ENCODE assay signal across 30 cellular contexts in the genomic region with DNA sequence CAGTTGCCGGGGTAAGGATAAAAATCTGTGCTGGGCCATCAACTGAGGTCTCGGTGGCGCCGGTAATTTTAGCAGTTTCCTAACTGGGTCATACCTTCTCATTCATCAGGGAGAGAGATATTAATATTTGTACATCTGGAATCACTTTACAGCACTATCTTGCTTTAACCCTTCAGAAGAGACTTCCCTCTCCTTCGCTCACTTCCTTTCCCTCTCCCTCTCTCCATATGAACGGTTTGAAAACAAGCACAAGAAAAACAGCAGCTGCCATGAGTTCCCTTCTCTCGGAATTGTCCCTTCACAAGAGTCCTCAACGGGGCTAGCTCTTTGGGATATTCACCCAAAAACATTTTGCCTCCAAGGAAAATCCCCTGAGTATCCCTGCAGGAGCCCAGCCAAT.
"Had no signal": no experiment of that assay in that cellular context is flagged by ENCODE, and none has a peak within 500 bp of the region (broad histone marks: within the 10 kb centered on the region; RNA-seq: fewer than 3 reads in every experiment).

No MANE protein-coding gene starts in this region.

- H3K27ac Mint-ChIP-seq: activated B cell treated with CpG ODN at 0.5 μM for 24 hours; activated CD4-positive, alpha-beta memory T cell treated with anti-CD3 and anti-CD28 coated beads for 36 hours; activated CD4-positive, alpha-beta T cell treated with anti-CD3 and anti-CD28 coated beads, Interleukin-2, amount 10 ng/mL, durations not matched to agents 24 days and 14 days; activated CD8-positive, alpha-beta T cell treated with anti-CD3 and anti-CD28 coated beads for 36 hours; activated naive CD4-positive, alpha-beta T cell treated with anti-CD3 and anti-CD28 coated beads, Interleukin-2, amount 10 ng/mL, durations not matched to agents 7 days and 5 days; activated naive CD4-positive, alpha-beta T cell treated with anti-CD3 and anti-CD28 coated beads, Interleukin-2, amount 50 U/mL, for 24 hours; activated naive CD8-positive, alpha-beta T cell; activated naive CD8-positive, alpha-beta T cell treated with anti-CD3 and anti-CD28 coated beads, Interleukin-2, amount 10 ng/mL, durations not matched to agents 7 days and 5 days; activated naive CD8-positive, alpha-beta T cell treated with anti-CD3 and anti-CD28 coated beads, Interleukin-2, amount 50 U/mL, for 24 hours; activated T-cell treated with anti-CD3 and anti-CD28 coated beads, Interleukin-2, amount 50 U/mL, for 24 hours; activated T-helper 2 cell treated with anti-CD3 and anti-CD28 coated beads, Interferon-gamma antibody, Interleukin-2, Interleukin-4, amounts not matched to agents 10 μg/mL and 5 μg/mL and 100 μg/mL, durations not matched to agents 14 hours and 24 hours and 36 hours; T-helper 1 cell treated with Interleukin-12 subunit alpha and Interleukin-12 subunit beta and Interleukin-4 antibody, amounts not matched to agents 30 μg/mL and 1 μg/mL, for 36 hours; T-helper 2 cell treated with Interferon-gamma antibody and Interleukin-4, amounts not matched to agents 5 μg/mL and 100 μg/mL, for 36 hours had no signal

- H3K4me3 Mint-ChIP-seq: activated B cell treated with CpG ODN at 0.5 μM for 24 hours; activated CD4-positive, alpha-beta memory T cell treated with anti-CD3 and anti-CD28 coated beads for 36 hours; activated CD4-positive, alpha-beta T cell treated with anti-CD3 and anti-CD28 coated beads, Interleukin-2, amount 10 ng/mL, durations not matched to agents 24 days and 14 days; activated CD8-positive, alpha-beta T cell treated with anti-CD3 and anti-CD28 coated beads for 36 hours; activated naive CD4-positive, alpha-beta T cell treated with anti-CD3 and anti-CD28 coated beads, Interleukin-2, amount 10 ng/mL, durations not matched to agents 7 days and 5 days; activated naive CD4-positive, alpha-beta T cell treated with anti-CD3 and anti-CD28 coated beads, Interleukin-2, amount 50 U/mL, for 24 hours; activated naive CD8-positive, alpha-beta T cell; activated naive CD8-positive, alpha-beta T cell treated with anti-CD3 and anti-CD28 coated beads, Interleukin-2, amount 10 ng/mL, durations not matched to agents 7 days and 5 days; activated naive CD8-positive, alpha-beta T cell treated with anti-CD3 and anti-CD28 coated beads, Interleukin-2, amount 50 U/mL, for 24 hours; activated T-cell treated with anti-CD3 and anti-CD28 coated beads, Interleukin-2, amount 50 U/mL, for 24 hours; central memory CD8-positive, alpha-beta T cell; T-helper 1 cell treated with Interleukin-12 subunit alpha and Interleukin-12 subunit beta and Interleukin-4 antibody, amounts not matched to agents 30 μg/mL and 1 μg/mL, for 36 hours; T-helper 2 cell treated with Interferon-gamma antibody and Interleukin-4, amounts not matched to agents 5 μg/mL and 100 μg/mL, for 36 hours had no signal

- H3K36me3 Mint-ChIP-seq: activated CD4-positive, alpha-beta memory T cell treated with anti-CD3 and anti-CD28 coated beads for 36 hours; activated naive CD4-positive, alpha-beta T cell treated with anti-CD3 and anti-CD28 coated beads, Interleukin-2, amount 10 ng/mL, durations not matched to agents 7 days and 5 days; activated naive CD8-positive, alpha-beta T cell; activated naive CD8-positive, alpha-beta T cell treated with anti-CD3 and anti-CD28 coated beads, Interleukin-2, amount 10 ng/mL, durations not matched to agents 7 days and 5 days; brain had no signal

- H3K27me3 Mint-ChIP-seq: activated T-cell treated with anti-CD3 and anti-CD28 coated beads, Interleukin-2, amount 50 U/mL, for 24 hours; brain had no signal

- H3K9me3 Mint-ChIP-seq: activated B cell treated with CpG ODN at 0.5 μM for 24 hours; activated CD4-positive, alpha-beta memory T cell treated with anti-CD3 and anti-CD28 coated beads for 36 hours; activated CD4-positive, alpha-beta T cell treated with anti-CD3 and anti-CD28 coated beads, Interleukin-2, amount 10 ng/mL, durations not matched to agents 24 days and 14 days; activated CD8-positive, alpha-beta T cell treated with anti-CD3 and anti-CD28 coated beads for 36 hours; activated naive CD4-positive, alpha-beta T cell treated with anti-CD3 and anti-CD28 coated beads, Interleukin-2, amount 10 ng/mL, durations not matched to agents 7 days and 5 days; activated naive CD8-positive, alpha-beta T cell treated with anti-CD3 and anti-CD28 coated beads, Interleukin-2, amount 10 ng/mL, durations not matched to agents 7 days and 5 days; activated naive CD8-positive, alpha-beta T cell treated with anti-CD3 and anti-CD28 coated beads, Interleukin-2, amount 50 U/mL, for 24 hours; activated T-cell treated with anti-CD3 and anti-CD28 coated beads, Interleukin-2, amount 50 U/mL, for 24 hours; activated T-helper 2 cell treated with anti-CD3 and anti-CD28 coated beads, Interferon-gamma antibody, Interleukin-2, Interleukin-4, amounts not matched to agents 10 μg/mL and 5 μg/mL and 100 μg/mL, durations not matched to agents 14 hours and 24 hours and 36 hours; central memory CD8-positive, alpha-beta T cell; T-helper 1 cell treated with Interleukin-12 subunit alpha and Interleukin-12 subunit beta and Interleukin-4 antibody, amounts not matched to agents 30 μg/mL and 1 μg/mL, for 36 hours; T-helper 2 cell treated with Interferon-gamma antibody and Interleukin-4, amounts not matched to agents 5 μg/mL and 100 μg/mL, for 36 hours had no signal

- H3K4me1 Mint-ChIP-seq: activated B cell treated with CpG ODN at 0.5 μM for 24 hours; activated CD4-positive, alpha-beta T cell treated with anti-CD3 and anti-CD28 coated beads, Interleukin-2, amount 10 ng/mL, durations not matched to agents 24 days and 14 days; activated naive CD4-positive, alpha-beta T cell treated with anti-CD3 and anti-CD28 coated beads, Interleukin-2, amount 10 ng/mL, durations not matched to agents 7 days and 5 days; activated naive CD4-positive, alpha-beta T cell treated with anti-CD3 and anti-CD28 coated beads, Interleukin-2, amount 50 U/mL, for 24 hours; activated naive CD8-positive, alpha-beta T cell treated with anti-CD3 and anti-CD28 coated beads, Interleukin-2, amount 10 ng/mL, durations not matched to agents 7 days and 5 days; activated naive CD8-positive, alpha-beta T cell treated with anti-CD3 and anti-CD28 coated beads, Interleukin-2, amount 50 U/mL, for 24 hours; central memory CD8-positive, alpha-beta T cell had no signal

- DNase-seq: activated B cell treated with CpG ODN at 0.5 μM for 24 hours; activated CD4-positive, alpha-beta memory T cell treated with anti-CD3 and anti-CD28 coated beads for 36 hours; activated CD4-positive, alpha-beta T cell treated with anti-CD3 and anti-CD28 coated beads for 4 hours; activated CD4-positive, alpha-beta T cell treated with anti-CD3 and anti-CD28 coated beads, Interleukin-2, amount 10 ng/mL, durations not matched to agents 24 days and 14 days; activated CD4-positive, alpha-beta T cell treated with anti-CD3 and anti-CD28 coated beads, Interleukin-2, amount 50 U/mL, for 1 hour; activated CD4-positive, alpha-beta T cell treated with anti-CD3 and anti-CD28 coated beads, Interleukin-2, amount 50 U/mL, for 4 hours; activated CD4-positive, CD25-positive, alpha-beta regulatory T cell treated with anti-CD3 and anti-CD28 coated beads, Interleukin-2, amount 50 U/mL, for 72 hours; activated CD8-positive, alpha-beta memory T cell treated with anti-CD3 and anti-CD28 coated beads, Interleukin-2, amount 50 U/mL, for 4 hours; activated CD8-positive, alpha-beta T cell treated with anti-CD3 and anti-CD28 coated beads for 36 hours; activated effector memory CD4-positive, alpha-beta T cell treated with Interleukin-2 at 50 U/mL for 16 hours; activated gamma-delta T cell; activated naive CD4-positive, alpha-beta T cell treated with anti-CD3 and anti-CD28 coated beads, Interleukin-2, amount 10 ng/mL, durations not matched to agents 7 days and 5 days; activated naive CD4-positive, alpha-beta T cell treated with Interleukin-2 at 50 U/mL for 16 hours; activated naive CD8-positive, alpha-beta T cell treated with anti-CD3 and anti-CD28 coated beads, Interleukin-2, amount 10 ng/mL, durations not matched to agents 7 days and 5 days; activated naive CD8-positive, alpha-beta T cell treated with anti-CD3 and anti-CD28 coated beads, Interleukin-2, amount 50 U/mL, for 24 hours; activated T-cell treated with anti-CD3 and anti-CD28 coated beads, Interleukin-2, amount 50 U/mL, for 24 hours; activated T-cell treated with anti-CD3 and anti-CD28 coated beads, Interleukin-2, amount 50 U/mL, for 48 hours; anterior cingulate cortex; caudate nucleus; cerebellar nuclear complex; T-helper 1 cell; T-helper 2 cell; T-helper 9 cell had no signal
